Comparison of ENCODE assay signal across 8 cellular contexts in the genomic region with DNA sequence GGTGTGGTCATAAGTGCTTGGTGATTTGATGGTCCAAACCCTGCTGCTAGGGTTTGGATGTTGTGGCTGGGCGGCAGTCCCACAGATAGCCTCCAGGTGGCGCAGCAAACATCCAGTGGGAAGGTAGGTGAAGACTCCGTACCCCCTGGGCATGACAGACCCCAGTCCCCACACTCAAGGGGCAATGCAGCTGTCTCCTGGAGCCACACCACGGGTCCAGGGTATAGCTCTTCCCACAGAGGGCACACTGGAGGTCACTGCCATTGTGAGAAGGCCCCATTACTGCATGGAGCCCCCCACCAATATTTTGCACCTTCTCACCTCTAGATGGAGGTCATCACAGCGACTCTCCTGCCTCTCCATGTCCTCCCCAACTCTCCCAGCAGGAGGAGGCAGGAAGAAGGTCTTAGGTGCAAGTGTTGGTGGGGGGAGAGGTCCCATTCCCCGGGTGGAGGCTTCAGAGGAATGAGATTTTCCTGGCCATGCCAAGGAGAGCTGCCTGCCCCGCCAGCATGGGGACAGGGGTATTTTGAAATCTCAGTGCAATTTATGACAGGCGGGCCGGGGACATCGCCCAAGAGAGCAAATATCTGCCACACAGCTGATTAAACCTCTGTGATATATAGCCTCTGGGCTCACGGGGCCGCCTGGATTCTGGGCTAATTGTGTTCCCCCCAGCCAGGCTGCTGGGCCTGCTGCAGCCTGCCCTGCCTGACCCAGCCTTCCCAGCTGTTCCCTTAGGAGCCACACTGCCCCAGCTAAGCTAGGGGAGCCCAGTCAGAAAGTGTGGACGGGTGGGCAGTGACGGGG. TPM values are rescaled to one million over a fixed set of nuclear protein-coding genes. Genes with fewer than 3 reads are reported as not detected.
DNase-seq lines count a peak whose midpoint lies in the region; ATAC-seq and TF ChIP-seq lines count a peak whose summit lies in the region.

No MANE protein-coding gene starts in this region.

- TF ChIP-seq EP300 in gastroesophageal sphincter (IDR thresholded peaks at IDR 0.05): no peak

- WGBS in gastroesophageal sphincter (ENCODE audit: low coverage in 1 of 2), 2 donors: 36 to 56% methylated on average over 8 to 9 of the region's 14 CpGs

- CTCF ChIA-PET in Panc1 (lab: Charles Lee): interaction anchor here (0.6 to 1.0 kb wide), 2 partner anchors 31 to 235 kb away, joined by 3 read pairs; a partner anchor contains a TSS

- H3K27ac ChIP-seq in Panc1 (ENCODE audit: low read length) (no peak overlapping the region), gastroesophageal sphincter (no peak overlapping the region), uterus (no peak overlapping the region)

- DNase-seq in AG08395 (ENCODE audit: low spot score) (peak; percentile 60), GM19238 (ENCODE audit: insufficient read length, low spot score) (peak; percentile 46), Panc1 (ENCODE audit: low read depth, low spot score) (peak; percentile 47), pons (ENCODE audit: low spot score) (peak; percentile 37), uterus (peak; percentile 62 to 75)
- peak; percentile 50 to 62 for DNase-seq in activated T-helper 1 cell treated with anti-CD3 and anti-CD28 coated beads, Interleukin-2, amount 50 U/mL, for 16 hours (ENCODE audit: low read depth in 1 of 2, low spot score in 1 of 2)

- H3K4me3 ChIP-seq in Panc1 (ENCODE audit: low read depth in 2 of 2, low read length in 2 of 2) (no peak overlapping the region), gastroesophageal sphincter (no peak overlapping the region), uterus (no peak overlapping the region)

- intact Hi-C loops in Panc1 (cut with micrococcal nuclease; ENCODE audit: unreplicated experiment): no loop called here
- intact Hi-C loops in uterus (cut with DNase I; ENCODE audit: low total_unique reads): loop anchor here (5.0 kb wide), 1 partner anchor 50 kb away; no protein-coding TSS in a partner anchor

- H3K9me3 ChIP-seq in Panc1 (ENCODE audit: control insufficient read depth, insufficient read depth, low read depth, low read length): no peaks in the 10 kb centered on the region
- no peaks in the 10 kb centered on the region for H3K9me3 ChIP-seq in gastroesophageal sphincter
- H3K9me3 ChIP-seq in uterus: no peaks in the 10 kb centered on the region

- ATAC-seq in Panc1: peak; percentile 56
- ATAC-seq in gastroesophageal sphincter: peak; percentile 54
- ATAC-seq in HG03520 (IDR thresholded peaks at IDR 0.05; ENCODE audit: unreplicated experiment): no peak

- no peaks in the 10 kb centered on the region for H3K36me3 ChIP-seq in Panc1 (ENCODE audit: control insufficient read depth, insufficient read depth, low read length)
- H3K36me3 ChIP-seq in gastroesophageal sphincter: no peaks in the 10 kb centered on the region
- no peaks in the 10 kb centered on the region for H3K36me3 ChIP-seq in uterus

- in situ Hi-C loops in Panc1 (cut with HindIII; ENCODE audit: low pct_unique_long_range_greater_than_20kb, low sequenced_read_pairs): no loop called here

- POLR2A ChIA-PET in Panc1 (lab: Charles Lee): no interaction called here

- TF ChIP-seq CTCF in Panc1 (IDR thresholded peaks at IDR 0.05) (peak; percentile 83), gastroesophageal sphincter (IDR thresholded peaks at IDR 0.05) (peak in 3 of 4 experiments; percentile 67 to 91 (median 84)), uterus (IDR thresholded peaks at IDR 0.05) (peak; percentile 68 to 87 (median 75))

- H3K27me3 ChIP-seq in Panc1 (ENCODE audit: control insufficient read depth, insufficient read depth, low read length): no peaks in the 10 kb centered on the region
- peaks cover 55% of the 10 kb centered on the region for H3K27me3 ChIP-seq in gastroesophageal sphincter
- no peaks in the 10 kb centered on the region for H3K27me3 ChIP-seq in uterus

- H3K4me1 ChIP-seq in Panc1 (ENCODE audit: control insufficient read depth, insufficient read depth, low read length) (peaks cover 4% of the 10 kb centered on the region; the same call in 1 of the 2 replicates), gastroesophageal sphincter (peaks cover 0 to 10% (median 7%) of the 10 kb centered on the region in 3 donors), uterus (peaks cover 0 to 6% of the 10 kb centered on the region in 2 donors)

- BruUV-seq in Panc1 (replicated peaks; lab: Mats Ljungman, UMichigan): no TSS peak

- TF ChIP-seq POLR2A in gastroesophageal sphincter (IDR thresholded peaks at IDR 0.05): no peak
- no peak for TF ChIP-seq POLR2A in uterus (IDR thresholded peaks at IDR 0.05)

RNA-seq across cellular contexts. Expression of a gene that starts 17.2 kb away (rescaled TPM):
- total RNA-seq in Panc1 (2021; ENCODE audit: unreplicated experiment): 0.74 TPM
- polyA plus RNA-seq in Panc1 (2012; ENCODE audit: insufficient read length): 0.59 TPM
- 1 to 10 TPM in 1 of 4 donors, under 1 TPM in 3; 0.27 to 1.4 (median 0.58) TPM for total RNA-seq in gastroesophageal sphincter
- total RNA-seq in uterus: 1 to 10 TPM in 2 of 4 donors, under 1 TPM in 1, not detected in 1; 0.77 to 3.3 (median 2.1) TPM

RNA-seq across cellular contexts. Expression of a gene that starts 30.7 kb away (rescaled TPM):
- total RNA-seq in Panc1 (2021; ENCODE audit: unreplicated experiment) (0.21 TPM), gastroesophageal sphincter (not detected), uterus (1 to 10 TPM in 1 of 4 donors, under 1 TPM in 1, not detected in 2; 0.48 to 1.0 TPM)
- 0.35 TPM for polyA plus RNA-seq in Panc1 (2012; ENCODE audit: insufficient read length)

RNA-seq across cellular contexts. Expression of a gene that starts 44.9 kb away (rescaled TPM):
- 9.7 TPM for total RNA-seq in Panc1 (2021; ENCODE audit: unreplicated experiment)
- 8.5 TPM for polyA plus RNA-seq in Panc1 (2012; ENCODE audit: insufficient read length)
- total RNA-seq in gastroesophageal sphincter: 10 to 100 TPM; 11.3 to 21.3 (median 13.9) TPM
- 10 to 100 TPM; 12.9 to 21.3 (median 16.2) TPM for total RNA-seq in uterus

RNA-seq across cellular contexts. Expression of a gene that starts 47.7 kb away (rescaled TPM):
- total RNA-seq in Panc1 (2021; ENCODE audit: unreplicated experiment): 22.4 TPM
- polyA plus RNA-seq in Panc1 (2012; ENCODE audit: insufficient read length): 31.7 TPM
- 10 to 100 TPM; 40.1 to 72.3 (median 52.8) TPM for total RNA-seq in gastroesophageal sphincter
- 10 to 100 TPM in 3 of 4 donors, 1 to 10 TPM in 1; 2.4 to 35.4 (median 26.8) TPM for total RNA-seq in uterus

RNA-seq across cellular contexts. Expression of a gene that starts 50.3 kb away (rescaled TPM):
- total RNA-seq in Panc1 (2021; ENCODE audit: unreplicated experiment) (72.0 TPM), gastroesophageal sphincter (10 to 100 TPM; 41.9 to 59.6 (median 54.4) TPM), uterus (100 to 1,000 TPM in 1 of 4 donors, 10 to 100 TPM in 3; 25.1 to 107 (median 53.1) TPM)
- polyA plus RNA-seq in Panc1 (2012; ENCODE audit: insufficient read length): 76.8 TPM
